Comparison of ENCODE assay signal across 12 cellular contexts in genomic region chr2:162732946-162733698, GRCh38.
DNase-seq lines count a peak whose midpoint lies in the region; ATAC-seq and TF ChIP-seq lines count a peak whose summit lies in the region.
"Had no signal": no experiment of that assay in that cellular context is flagged by ENCODE, and none has a peak within 500 bp of the region (broad histone marks: within the 10 kb centered on the region; RNA-seq: fewer than 3 reads in every experiment).

No MANE protein-coding gene starts in this region.

- H3K27ac Mint-ChIP-seq in HFFc6, result no peak overlapping the region
- H3K27ac Mint-ChIP-seq: CD4-positive, alpha-beta T cell; IgD-negative memory B cell had no signal

- H3K4me3 Mint-ChIP-seq in HFFc6, result no peak overlapping the region
- H3K4me3 Mint-ChIP-seq: IgD-negative memory B cell had no signal

- peaks cover 29% of the 10 kb centered on the region for H3K9me3 Mint-ChIP-seq in HFFc6
- H3K9me3 Mint-ChIP-seq: IgD-negative memory B cell had no signal

- no peak for TF ChIP-seq CTCF in HFFc6 (IDR thresholded peaks at IDR 0.05)

- no peaks in the 10 kb centered on the region; the same call in 1 of the 2 replicates for H3K36me3 Mint-ChIP-seq in HFFc6 (ENCODE audit: low read depth)
- H3K36me3 Mint-ChIP-seq: IgD-negative memory B cell had no signal

- no peak overlapping the region for H3K4me3 ChIP-seq in aorta (ENCODE audit: low read length in 2 of 2)
- H3K4me3 ChIP-seq: tibial nerve had no signal

- H3K9me3 ChIP-seq in aorta (ENCODE audit: control insufficient read depth, low read length), result no peaks in the 10 kb centered on the region
- H3K9me3 ChIP-seq: tibial nerve had no signal

- no peaks in the 10 kb centered on the region for H3K27me3 Mint-ChIP-seq in HFFc6 (ENCODE audit: insufficient read depth)
- H3K27me3 Mint-ChIP-seq: CD4-positive, alpha-beta T cell; IgD-negative memory B cell had no signal

- H3K27me3 ChIP-seq in aorta (ENCODE audit: control insufficient read depth in 1 of 2, insufficient read depth in 2 of 2, low read length in 1 of 2), result no peaks in the 10 kb centered on the region
- H3K27me3 ChIP-seq: tibial nerve had no signal

- intact Hi-C loops in aorta (cut with DNase I), result no loop called here

- no peak overlapping the region for H3K27ac ChIP-seq in aorta (ENCODE audit: low read depth in 1 of 2, low read length in 2 of 2)
- H3K27ac ChIP-seq: tibial nerve had no signal

- no peaks in the 10 kb centered on the region for H3K4me1 Mint-ChIP-seq in HFFc6 (ENCODE audit: low read depth)
- H3K4me1 Mint-ChIP-seq: IgD-negative memory B cell had no signal

- DNase-seq in DMS79 (lab: John Stamatoyannopoulos, UW) (peak; percentile 70), NCI-H526 (lab: John Stamatoyannopoulos, UW) (peak; percentile 76 to 86), iPS-NIHi7 (ENCODE audit: extremely low spot score) (peak; percentile 18), HFFc6 (no peak), aorta (no peak), activated gamma-delta T cell (lab: John Stamatoyannopoulos, UW) (no peak), NCI-H1694 (lab: John Stamatoyannopoulos, UW) (no peak)
- DNase-seq: activated naive CD4-positive, alpha-beta T cell treated with Interleukin-2 at 50 U/mL for 16 hours; CD4-positive, alpha-beta T cell had no signal

- no peaks in the 10 kb centered on the region for H3K36me3 ChIP-seq in aorta (ENCODE audit: control insufficient read depth in 1 of 2, insufficient read depth in 2 of 2, low read length in 1 of 2)
- H3K36me3 ChIP-seq: tibial nerve had no signal

- ATAC-seq in HG02870 (IDR thresholded peaks at IDR 0.05; ENCODE audit: unreplicated experiment) (peak; percentile 34), aorta (ENCODE audit: low FRiP score) (no peak)

- WGBS in aorta, 2 donors, result 16 to 19% methylated on average over 5 of the region's 5 CpGs

- H3K4me1 ChIP-seq in aorta (ENCODE audit: control insufficient read depth in 1 of 2, insufficient read depth in 2 of 2, low read length in 2 of 2), result no peaks in the 10 kb centered on the region

Comparison
In these comparisons a context has a peak if more than half of its experiments do, and no peak if none do; other contexts are left out.
1. DNase-seq: peak in DMS79 (single experiment), NCI-H526 (2 of 2) and iPS-NIHi7 (single experiment); none in HFFc6 (single experiment), aorta (0 of 2), activated gamma-delta T cell (single experiment) and NCI-H1694 (single experiment).